ENCODE assay signal across 10 cellular contexts in the genomic region with DNA sequence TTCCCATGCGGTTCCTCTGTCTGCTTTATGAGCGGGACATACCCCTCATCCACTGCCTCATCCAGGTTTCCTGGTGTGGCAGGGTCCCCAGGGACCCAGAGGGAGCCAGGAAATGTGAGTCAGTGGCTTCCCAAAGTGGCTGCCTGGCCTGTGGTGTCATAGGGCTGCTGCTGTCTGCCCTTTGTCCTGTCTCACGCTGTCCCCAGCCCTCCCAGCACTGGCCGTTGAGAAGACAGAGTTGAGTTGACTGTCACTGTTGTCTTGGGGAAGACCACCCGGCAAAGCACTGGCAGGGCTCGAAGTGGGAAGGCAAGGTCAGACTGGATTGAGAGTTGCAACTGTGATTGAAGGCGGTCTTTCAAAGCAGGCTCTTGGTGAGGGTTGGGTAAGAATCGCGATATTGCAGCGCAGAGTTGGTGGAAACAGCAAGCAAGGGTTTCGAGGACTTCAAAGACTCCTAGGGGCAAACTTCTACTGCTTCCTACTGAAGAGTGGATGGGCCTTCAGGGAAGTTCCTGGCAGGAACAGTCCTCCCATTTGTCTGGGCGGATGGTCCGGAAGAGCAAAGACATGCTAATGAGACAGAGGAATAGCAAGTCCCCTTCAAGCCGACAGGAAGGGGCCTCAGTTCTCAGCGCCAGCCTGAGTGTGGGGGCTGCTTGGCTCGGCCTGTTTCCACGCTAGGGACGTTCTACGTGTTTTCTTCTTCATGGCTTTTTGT. TPM values are rescaled to one million over a fixed set of nuclear protein-coding genes. Genes with fewer than 3 reads are reported as not detected.
A peak's percentile ranks its signal among the peaks of the same experiment; 100 is the strongest.
DNase-seq lines count a peak whose midpoint lies in the region; ATAC-seq, FAIRE-seq and TF ChIP-seq lines count a peak whose summit lies in the region.
"Had no signal": no experiment of that assay in that cellular context is flagged by ENCODE, and none has a peak within 500 bp of the region (broad histone marks: within the 10 kb centered on the region; RNA-seq: fewer than 3 reads in every experiment).

No MANE protein-coding gene starts in this region.

- H3K18ac ChIP-seq in H1 (ENCODE audit: extremely low read depth, low read length) (peak overlapping the region; percentile 97), mesendoderm (ENCODE audit: low read length) (peak overlapping the region; percentile 93)

- H2BK20ac ChIP-seq in H1 (ENCODE audit: low read length): peak overlapping the region; percentile 92

- H2BK120ac ChIP-seq in H1 (replicated peaks; ENCODE audit: low read depth, low read length) (peak overlapping the region; percentile 18), mesendoderm (ENCODE audit: low read depth, low read length) (no peak overlapping the region)

- H3K4me1 ChIP-seq in SK-N-SH (ENCODE audit: control insufficient read depth in 1 of 2, insufficient read depth in 2 of 2, low read depth in 1 of 2, low read length in 1 of 2): peaks cover 16 to 43% of the 10 kb centered on the region in 2 experiments
- H3K4me1 ChIP-seq in H1 (replicated peaks in 1 of 4; ENCODE audit: control insufficient read depth in 3 of 4, insufficient read depth in 4 of 4, low read length in 3 of 4): peaks cover 12 to 30% (median 19%) of the 10 kb centered on the region in 4 experiments
- peaks cover 15% of the 10 kb centered on the region for H3K4me1 ChIP-seq in mesendoderm (ENCODE audit: control insufficient read depth, low read depth, low read length)
- peaks cover 49% of the 10 kb centered on the region for H3K4me1 ChIP-seq in vagina

- H4K91ac ChIP-seq in H1 (replicated peaks; ENCODE audit: insufficient read length, low read length): peak overlapping the region; percentile 59

- peak overlapping the region; percentile 6 for H4K5ac ChIP-seq in H1 (ENCODE audit: insufficient read length, low read depth, low read length)
- peak overlapping the region; percentile 73 for H4K5ac ChIP-seq in mesendoderm (ENCODE audit: low read length)

- TF ChIP-seq RAD21 in SK-N-SH (IDR thresholded peaks at IDR 0.05; ENCODE audit: low read length) (no peak), H1 (IDR thresholded peaks at IDR 0.05 in 1 of 2, conservative IDR thresholded peaks at IDR 0.05 in 1 of 2; ENCODE audit: low read depth in 2 of 2, low read length in 2 of 2) (no peak)

- 90% methylated on average over 15 of the region's 19 CpGs for WGBS in SK-N-SH (ENCODE audit: low lambda C conversion rate)
- WGBS in H1 (ENCODE audit: extremely low coverage in 1 of 2, insufficient coverage in 1 of 2, insufficient read length in 1 of 2, insufficient replicate concordance in 2 of 2, low coverage in 1 of 2, low lambda C conversion rate in 2 of 2, missing lambda C conversion rate in 1 of 2), 2 experiments: 59% methylated on average over 19 of the region's 19 CpGs; no CpG with 5 or more reads in 1 of the 2 experiments
- no CpG with 5 or more reads among the region's 19 CpGs for WGBS in mesendoderm (ENCODE audit: extremely low coverage, insufficient coverage, low lambda C conversion rate)

- no peak for TF ChIP-seq POLR2A in H1 (IDR thresholded peaks at IDR 0.05; ENCODE audit: control extremely low read depth in 1 of 2, low read depth in 2 of 2, low read length in 2 of 2)
- no peak for TF ChIP-seq POLR2A in vagina (IDR thresholded peaks at IDR 0.05)

- peaks cover 35% of the 10 kb centered on the region for H3K79me2 ChIP-seq in SK-N-SH (ENCODE audit: insufficient read depth)
- H3K79me2 ChIP-seq in H1 (ENCODE audit: control insufficient read depth in 1 of 2, insufficient read depth in 2 of 2, low read length in 2 of 2): no peaks in the 10 kb centered on the region
- H3K79me2 ChIP-seq in mesendoderm (ENCODE audit: control insufficient read depth, insufficient read depth, low read length): no peaks in the 10 kb centered on the region

- H3K23me2 ChIP-seq in H1 (ENCODE audit: low read depth, low read length): no peaks in the 10 kb centered on the region; the same call in 1 of the 2 replicates

- H3K27ac Mint-ChIP-seq in stimulated activated effector memory CD8-positive, alpha-beta T cell treated with anti-CD3 and anti-CD28 coated beads, Interleukin-12 subunit alpha, Interleukin-12 subunit beta, amount 100 ng/mL, for 72 hours: no peak overlapping the region

- H3F3A ChIP-seq in SK-N-SH (replicated peaks; ENCODE audit: insufficient read depth): peaks cover 18% of the 10 kb centered on the region

- H3K4me1 Mint-ChIP-seq in stimulated activated effector memory CD8-positive, alpha-beta T cell treated with anti-CD3 and anti-CD28 coated beads, Interleukin-12 subunit alpha, Interleukin-12 subunit beta, amount 100 ng/mL, for 72 hours: no peaks in the 10 kb centered on the region

- H4K20me1 ChIP-seq in SK-N-SH (ENCODE audit: insufficient read depth) (no peaks in the 10 kb centered on the region), H1 (replicated peaks in 1 of 2; ENCODE audit: control insufficient read depth in 1 of 2, insufficient read depth in 2 of 2, low read length in 2 of 2) (no peaks in the 10 kb centered on the region)

- peak overlapping the region; percentile 1; the same call in 1 of the 2 replicates for H4K8ac ChIP-seq in H1 (ENCODE audit: extremely low read depth, insufficient read depth, low read length)
- H4K8ac ChIP-seq in mesendoderm (ENCODE audit: low read depth, low read length): no peak overlapping the region

- H3K4me2 ChIP-seq in SK-N-SH (0 out of 2 replicates have a peak overlapping the region, but pooled peaks have one; percentile 34), H1 (ENCODE audit: insufficient read depth in 1 of 2, low read depth in 2 of 2, low read length in 2 of 2) (peak overlapping the region; percentile 29 to 35), mesendoderm (ENCODE audit: low read length) (no peak overlapping the region)

- H3K56ac ChIP-seq in H1 (replicated peaks; ENCODE audit: insufficient read length, low read depth, low read length) (no peak overlapping the region), mesendoderm (ENCODE audit: low read length) (peak overlapping the region; percentile 87)

- peak overlapping the region; percentile 53; the same call in 1 of the 2 replicates for H3K9ac ChIP-seq in SK-N-SH
- no peak overlapping the region for H3K9ac ChIP-seq in H1 (replicated peaks in 1 of 4; ENCODE audit: extremely low read depth in 1 of 4, low read depth in 3 of 4, low read length in 3 of 4)
- H3K9ac ChIP-seq in mesendoderm (ENCODE audit: low read length): peak overlapping the region; percentile 56

- H2BK5ac ChIP-seq in H1 (ENCODE audit: low read depth, low read length) (peak overlapping the region; percentile 99), mesendoderm (ENCODE audit: low read length) (peak overlapping the region; percentile 90)

- no peaks in the 10 kb centered on the region for H3K9me3 Mint-ChIP-seq in stimulated activated effector memory CD8-positive, alpha-beta T cell treated with anti-CD3 and anti-CD28 coated beads, Interleukin-12 subunit alpha, Interleukin-12 subunit beta, amount 100 ng/mL, for 72 hours

- peak overlapping the region; percentile 53; the same call in 1 of the 2 replicates for H2BK15ac ChIP-seq in H1 (ENCODE audit: low read length)
- H2BK15ac ChIP-seq in mesendoderm (replicated peaks; ENCODE audit: low read depth): no peak overlapping the region

- CTCF ChIA-PET in SK-N-SH (lab: Yijun Ruan, JAX) (no interaction called here), H1 (lab: Charles Lee; ENCODE audit: partially characterized antibody) (no interaction called here)

- no peak for FAIRE-seq in H1 (lab: Jason Lieb, UNC)
- FAIRE-seq: A204.1 had no signal

- peak overlapping the region; percentile 15 for H3K4ac ChIP-seq in H1 (replicated peaks; ENCODE audit: insufficient read length, low read depth, low read length)
- peak overlapping the region; percentile 22 for H3K4ac ChIP-seq in mesendoderm (ENCODE audit: low read depth, low read length)

- DNase-seq in SK-N-SH: no peak
- peak in 1 of 2 experiments; percentile 33 for DNase-seq in H1 (ENCODE audit: low read depth in 1 of 2, low spot score in 2 of 2)
- peak; percentile 91 for DNase-seq in mesendoderm
- DNase-seq in vagina (ENCODE audit: extremely low spot score in 2 of 2): no peak
- no peak for DNase-seq in T1000 (lab: John Stamatoyannopoulos, UW)
- no peak for DNase-seq in stimulated activated effector memory CD8-positive, alpha-beta T cell treated with anti-CD3 and anti-CD28 coated beads, Interleukin-12 subunit alpha, Interleukin-12 subunit beta, amount 100 ng/mL, for 72 hours (ENCODE audit: low spot score in 2 of 2)
- no peak for DNase-seq in NCI-H1092 (lab: John Stamatoyannopoulos, UW)
- DNase-seq: activated effector memory CD4-positive, alpha-beta T cell treated with anti-CD3 and anti-CD28 coated beads, Interleukin-2, amount 50 U/mL, for 16 hours had no signal

- intact Hi-C loops in vagina (cut with DNase I): no loop called here

- TF ChIP-seq EP300 in SK-N-SH (IDR thresholded peaks at IDR 0.05; ENCODE audit: borderline replicate concordance in 1 of 2, low read depth in 1 of 2, low read length in 1 of 2): no peak
- no peak for TF ChIP-seq EP300 in H1 (IDR thresholded peaks at IDR 0.05; ENCODE audit: borderline replicate concordance in 1 of 2, low read depth in 2 of 2, low read length in 2 of 2)

- no peak overlapping the region for H3K4me3 Mint-ChIP-seq in stimulated activated effector memory CD8-positive, alpha-beta T cell treated with anti-CD3 and anti-CD28 coated beads, Interleukin-12 subunit alpha, Interleukin-12 subunit beta, amount 100 ng/mL, for 72 hours

- H3K79me1 ChIP-seq in H1 (ENCODE audit: low read depth, low read length) (no peaks in the 10 kb centered on the region), mesendoderm (ENCODE audit: low read length) (peaks cover 10% of the 10 kb centered on the region)

- no peak overlapping the region for H3K4me3 ChIP-seq in SK-N-SH (ENCODE audit: low read depth in 2 of 2, low read length in 1 of 2)
- H3K4me3 ChIP-seq in H1 (ENCODE audit: extremely low read depth in 1 of 4, insufficient read depth in 2 of 4, low read depth in 3 of 4, low read length in 4 of 4): no peak overlapping the region
- no peak overlapping the region for H3K4me3 ChIP-seq in mesendoderm (ENCODE audit: low read length)
- peak overlapping the region; percentile 9 to 11 for H3K4me3 ChIP-seq in vagina

- H3K27ac ChIP-seq in SK-N-SH (ENCODE audit: low read depth in 2 of 2, low read length in 1 of 2) (peak overlapping the region in 1 of 2 experiments; percentile 93; a peak in 2 of 4 replicates), H1 (ENCODE audit: low read depth, low read length) (peak overlapping the region; percentile 23; the same call in 1 of the 2 replicates), mesendoderm (ENCODE audit: low read depth, low read length) (peak overlapping the region; percentile 71), vagina (peak overlapping the region; percentile 65)

- H3K9me2 ChIP-seq in SK-N-SH: no peaks in the 10 kb centered on the region

- no peak for ATAC-seq in SK-N-SH treated with all-trans-retinoic acid at 6 μM for 48 hours
- no peak for ATAC-seq in stimulated activated effector memory CD8-positive, alpha-beta T cell treated with anti-CD3 and anti-CD28 coated beads, Interleukin-12 subunit alpha, Interleukin-12 subunit beta, amount 100 ng/mL, for 72 hours

- H3K36me3 ChIP-seq in SK-N-SH (replicated peaks in 1 of 2; ENCODE audit: control insufficient read depth in 1 of 2, insufficient read depth in 2 of 2, low read length in 1 of 2) (no peaks in the 10 kb centered on the region), H1 (ENCODE audit: control insufficient read depth in 2 of 4, insufficient read depth in 4 of 4, low read length in 3 of 4) (no peaks in the 10 kb centered on the region), mesendoderm (ENCODE audit: control insufficient read depth, insufficient read depth, low read length) (no peaks in the 10 kb centered on the region), vagina (no peaks in the 10 kb centered on the region)

- TF ChIP-seq CTCF in SK-N-SH (IDR thresholded peaks at IDR 0.05) (no peak), H1 (IDR thresholded peaks at IDR 0.05; ENCODE audit: control extremely low read depth in 1 of 3, insufficient read depth in 1 of 3, low read depth in 1 of 3, low read length in 3 of 3) (no peak), vagina (IDR thresholded peaks at IDR 0.05) (no peak)

- no peaks in the 10 kb centered on the region for H3K36me3 Mint-ChIP-seq in stimulated activated effector memory CD8-positive, alpha-beta T cell treated with anti-CD3 and anti-CD28 coated beads, Interleukin-12 subunit alpha, Interleukin-12 subunit beta, amount 100 ng/mL, for 72 hours

- H2AFZ ChIP-seq in SK-N-SH (ENCODE audit: low read depth) (no peak overlapping the region), H1 (ENCODE audit: low read length) (no peak overlapping the region)

- H3K9me3 ChIP-seq in SK-N-SH: no peaks in the 10 kb centered on the region
- no peaks in the 10 kb centered on the region for H3K9me3 ChIP-seq in H1 (ENCODE audit: insufficient read depth in 2 of 2, low read depth in 1 of 2, low read length in 1 of 2)
- no peaks in the 10 kb centered on the region for H3K9me3 ChIP-seq in vagina

- H3K27me3 ChIP-seq in SK-N-SH (ENCODE audit: insufficient read depth): no peaks in the 10 kb centered on the region
- H3K27me3 ChIP-seq in H1 (replicated peaks in 1 of 4; ENCODE audit: control insufficient read depth in 3 of 4, extremely low read depth in 1 of 4, insufficient read depth in 3 of 4, low read length in 3 of 4): no peaks in the 10 kb centered on the region
- no peaks in the 10 kb centered on the region for H3K27me3 ChIP-seq in mesendoderm (ENCODE audit: insufficient read depth, low read length, poor library complexity)
- H3K27me3 ChIP-seq in vagina: no peaks in the 10 kb centered on the region

- no peak overlapping the region for H3K14ac ChIP-seq in H1 (ENCODE audit: insufficient read length)

- H3K23ac ChIP-seq in H1 (ENCODE audit: insufficient read length) (no peak overlapping the region), mesendoderm (ENCODE audit: low read length) (peak overlapping the region; percentile 91)

- peak overlapping the region; percentile 99; the same call in 1 of the 2 replicates for H2BK12ac ChIP-seq in H1 (ENCODE audit: low read depth, low read length)

- H2AK5ac ChIP-seq in H1 (ENCODE audit: low read depth, low read length) (peak overlapping the region; percentile 93; the same call in 1 of the 2 replicates), mesendoderm (ENCODE audit: low read length) (peak overlapping the region; percentile 84)

- POLR2A ChIA-PET in SK-N-SH (lab: Yijun Ruan, JAX): no interaction called here
- POLR2A ChIA-PET in H1 (lab: Charles Lee; ENCODE audit: partially characterized antibody): no interaction called here

RNA-seq across cellular contexts. Expression of gene RAB31, which starts 33.9 kb away (rescaled TPM):
- polyA plus RNA-seq in SK-N-SH (2012; rRNA removed) (22.4 and 23.0 TPM in 2 replicates), H1 (2011; rRNA removed) (15.2 TPM in 2 replicates)
- polyA plus RNA-seq in SK-N-SH (2012; cell fraction: cytosol; rRNA removed): 30.5 and 34.5 TPM in 2 replicates
- polyA plus RNA-seq in SK-N-SH (2012; cell fraction: nucleus; rRNA removed): 17.8 and 28.6 TPM in 2 replicates
- 39.3 and 40.9 TPM in 2 replicates for total RNA-seq in H1 (2021; fragmentation: NEBNext Ultra II Directional; extraction: Animal tissue kit (Norgen Biotek cat#: 25700))
- polyA plus RNA-seq in H1 (2011; cell fraction: cytosol; rRNA removed): 16.7 TPM
- polyA plus RNA-seq in H1 (2011; cell fraction: nucleus; rRNA removed): 27.4 TPM
- polyA plus RNA-seq in H1 (2012, experiment 1 of 2): 17.8 to 28.0 TPM (median 22.6 TPM) in 4 replicates
- polyA plus RNA-seq in H1 (2012, experiment 2 of 2): 6.0 TPM
- 65.4 TPM for polyA plus RNA-seq in H1 (2013, experiment 1 of 2)
- polyA plus RNA-seq in H1 (2013, experiment 2 of 2): 69.7 TPM
- polyA minus RNA-seq in H1 (2011; rRNA and poly(A)+ RNA removed): 54.0 and 57.9 TPM in 2 replicates
- 14.6 TPM for polyA minus RNA-seq in H1 (2011; cell fraction: cytosol; rRNA and poly(A)+ RNA removed)
- polyA minus RNA-seq in H1 (2011; cell fraction: nucleus; rRNA and poly(A)+ RNA removed): 33.4 TPM
- polyA plus RNA-seq in mesendoderm (2013, experiment 1 of 2): 61.9 TPM
- 62.7 TPM for polyA plus RNA-seq in mesendoderm (2013, experiment 2 of 2)
- total RNA-seq in vagina: 26.0 TPM

Comparison
In these comparisons a context has a peak if more than half of its experiments do, and no peak if none do; other contexts are left out.
1. H3K4me3 ChIP-seq: peak in vagina (2 of 2); none in SK-N-SH (0 of 2), H1 (0 of 4) and mesendoderm (single experiment).
2. H3K9ac ChIP-seq: peak in SK-N-SH (single experiment) and mesendoderm (single experiment); none in H1 (0 of 4).